Comparison of ENCODE assay signal across 10 cellular contexts in genomic region chr12:4293299-4293941, GRCh38. TPM values are rescaled to one million over a fixed set of nuclear protein-coding genes. Genes with fewer than 3 reads are reported as not detected.
DNase-seq lines count a peak whose midpoint lies in the region; ATAC-seq and TF ChIP-seq lines count a peak whose summit lies in the region.
"Had no signal": no experiment of that assay in that cellular context is flagged by ENCODE, and none has a peak within 500 bp of the region (broad histone marks: within the 10 kb centered on the region; RNA-seq: fewer than 3 reads in every experiment).

No MANE protein-coding gene starts in this region.

- H3K27ac Mint-ChIP-seq in H9: peak overlapping the region in 2 of 3 experiments; percentile 46 to 89; a peak in 3 of 7 replicates
- peak overlapping the region; percentile 94 for H3K27ac Mint-ChIP-seq in activated CD8-positive, alpha-beta T cell treated with anti-CD3 and anti-CD28 coated beads, Interleukin-2, amount 10 ng/mL, durations not matched to agents 7 days and 5 days
- H3K27ac Mint-ChIP-seq in endodermal cell: no peak overlapping the region

- H3K9me3 Mint-ChIP-seq in H9 (no peaks in the 10 kb centered on the region), endodermal cell (no peaks in the 10 kb centered on the region)
- no peaks in the 10 kb centered on the region for H3K9me3 Mint-ChIP-seq in activated CD8-positive, alpha-beta T cell treated with anti-CD3 and anti-CD28 coated beads, Interleukin-2, amount 10 ng/mL, durations not matched to agents 7 days and 5 days (ENCODE audit: insufficient read depth)

- H3K36me3 Mint-ChIP-seq in H9 (ENCODE audit: insufficient read depth in 1 of 3, low read depth in 3 of 3) (peaks cover 77 to 90% (median 79%) of the 10 kb centered on the region in 3 experiments), endodermal cell (ENCODE audit: low read depth) (peaks cover 86% of the 10 kb centered on the region)
- peaks cover 89% of the 10 kb centered on the region for H3K36me3 Mint-ChIP-seq in activated CD8-positive, alpha-beta T cell treated with anti-CD3 and anti-CD28 coated beads, Interleukin-2, amount 10 ng/mL, durations not matched to agents 7 days and 5 days (ENCODE audit: low read depth)

- no peak overlapping the region for H3K9ac ChIP-seq in H9 (ENCODE audit: extremely low read depth, insufficient read length, low read length)
- H3K9ac ChIP-seq in endodermal cell (ENCODE audit: extremely low read depth, low read length, poor library complexity, severe bottlenecking): no peak overlapping the region
- no peak overlapping the region for H3K9ac ChIP-seq in colonic mucosa (ENCODE audit: low read depth in 2 of 2, low read length in 2 of 2)
- H3K9ac ChIP-seq: SK-N-SH had no signal

- H4K91ac ChIP-seq in H9 (ENCODE audit: insufficient read length, low read depth, low read length): no peak overlapping the region

- no peak overlapping the region for H2BK120ac ChIP-seq in H9 (ENCODE audit: low read depth, low read length, poor library complexity, severe bottlenecking)

- H2BK15ac ChIP-seq in H9 (ENCODE audit: low read depth, low read length): no peak overlapping the region

- no peak overlapping the region for H2BK20ac ChIP-seq in H9 (ENCODE audit: low read depth, low read length, poor library complexity, severe bottlenecking)

- POLR2A ChIA-PET in activated CD8-positive, alpha-beta T cell treated with anti-CD3 and anti-CD28 coated beads, Interleukin-2, amount 10 ng/mL, durations not matched to agents 7 days and 5 days (lab: Charles Lee): interaction anchor here (0.8 to 2.3 kb wide), 6 partner anchors 10 to 389 kb away, joined by 3 to 10 read pairs (median 4); partner anchors contain the start of gene CCND2

- H3K4me1 Mint-ChIP-seq in H9: peaks cover 18 to 20% of the 10 kb centered on the region in 2 experiments
- peaks cover 77% of the 10 kb centered on the region for H3K4me1 Mint-ChIP-seq in activated CD8-positive, alpha-beta T cell treated with anti-CD3 and anti-CD28 coated beads, Interleukin-2, amount 10 ng/mL, durations not matched to agents 7 days and 5 days (ENCODE audit: low read depth)
- peaks cover 9% of the 10 kb centered on the region for H3K4me1 Mint-ChIP-seq in endodermal cell

- H3K4me1 ChIP-seq in H9 (ENCODE audit: insufficient read depth, low read length) (no peaks in the 10 kb centered on the region), endodermal cell (ENCODE audit: control insufficient read depth, insufficient read depth, low read length) (no peaks in the 10 kb centered on the region), colonic mucosa (no peaks in the 10 kb centered on the region)

- H4K20me1 ChIP-seq in H9 (ENCODE audit: control insufficient read depth, insufficient read depth, insufficient read length): no peaks in the 10 kb centered on the region

- no peak overlapping the region for H2BK12ac ChIP-seq in H9 (ENCODE audit: insufficient read length, low read depth, low read length)

- no peak overlapping the region for H2AFZ ChIP-seq in H9 (ENCODE audit: low read length)

- H3K27ac ChIP-seq in H9 (ENCODE audit: insufficient read length, low read depth, low read length): no peak overlapping the region
- peak overlapping the region; percentile 78 for H3K27ac ChIP-seq in endodermal cell (ENCODE audit: low read depth, low read length)
- no peak overlapping the region for H3K27ac ChIP-seq in colonic mucosa

- no peak overlapping the region for H3K56ac ChIP-seq in H9 (ENCODE audit: insufficient read length, low read depth, low read length)

- H4K8ac ChIP-seq in H9 (replicated peaks; ENCODE audit: insufficient read length, low read depth, low read length): no peak overlapping the region

- peak; percentile 76 for ATAC-seq in activated CD8-positive, alpha-beta T cell treated with anti-CD3 and anti-CD28 coated beads, Interleukin-2, amount 10 ng/mL, durations not matched to agents 7 days and 5 days
- no peak for ATAC-seq in sciatic nerve

- H3K4me3 ChIP-seq in endodermal cell (ENCODE audit: low read length): no peak overlapping the region
- H3K4me3 ChIP-seq in colonic mucosa: no peak overlapping the region

- H3K4me2 ChIP-seq in H9 (ENCODE audit: insufficient read depth, insufficient read length, low read length): no peak overlapping the region
- H3K4me2 ChIP-seq: SK-N-SH had no signal

- H3K4ac ChIP-seq in H9 (ENCODE audit: low read depth, low read length): no peak overlapping the region

- no peaks in the 10 kb centered on the region for H3K9me3 ChIP-seq in H9 (ENCODE audit: control insufficient read depth, low read depth, low read length)
- H3K9me3 ChIP-seq in endodermal cell (ENCODE audit: control insufficient read depth, low read length): no peaks in the 10 kb centered on the region
- H3K9me3 ChIP-seq in colonic mucosa: no peaks in the 10 kb centered on the region
- H3K9me3 ChIP-seq: SK-N-SH had no signal

- no peak overlapping the region for H3K23ac ChIP-seq in H9 (ENCODE audit: insufficient read length, low read depth, low read length)

- intact Hi-C loops in sciatic nerve (cut with DNase I) (no loop called here), colonic mucosa (cut with DNase I) (no loop called here)

- no peak for DNase-seq in H9
- peak; percentile 57 for DNase-seq in activated CD8-positive, alpha-beta T cell treated with anti-CD3 and anti-CD28 coated beads, Interleukin-2, amount 10 ng/mL, durations not matched to agents 7 days and 5 days
- no peak for DNase-seq in endodermal cell
- DNase-seq in sciatic nerve (ENCODE audit: low spot score): peak; percentile 12
- DNase-seq in EL: no peak
- DNase-seq in colonic mucosa: no peak
- no peak for DNase-seq in NOMO-1 treated with DMSO at 0.1 percent for 48 hours (lab: John Stamatoyannopoulos, UW; ENCODE audit: unreplicated experiment)
- no peak for DNase-seq in erythroblast (lab: John Stamatoyannopoulos, UW)
- DNase-seq: Calu3, SK-N-SH had no signal

- peaks cover 11% of the 10 kb centered on the region for H3K79me2 ChIP-seq in H9 (ENCODE audit: insufficient read depth, low read length)

- H3T11ph ChIP-seq in H9 (ENCODE audit: low read length): no peak overlapping the region

- no peak overlapping the region for H4K5ac ChIP-seq in H9 (ENCODE audit: insufficient read length, low read depth, low read length)

- H3K4me3 Mint-ChIP-seq in H9: no peak overlapping the region
- H3K4me3 Mint-ChIP-seq in activated CD8-positive, alpha-beta T cell treated with anti-CD3 and anti-CD28 coated beads, Interleukin-2, amount 10 ng/mL, durations not matched to agents 7 days and 5 days: peak overlapping the region; percentile 55
- no peak overlapping the region for H3K4me3 Mint-ChIP-seq in endodermal cell

- CTCF ChIA-PET in activated CD8-positive, alpha-beta T cell treated with anti-CD3 and anti-CD28 coated beads, Interleukin-2, amount 10 ng/mL, durations not matched to agents 7 days and 5 days (lab: Charles Lee): interaction anchor here (1.1 to 10.3 kb wide), 7 partner anchors 10 to 409 kb away, joined by 3 to 79 read pairs (median 5); no protein-coding TSS in a partner anchor

- H3K14ac ChIP-seq in H9 (ENCODE audit: insufficient read depth, low read length): no peak overlapping the region; the same call in 1 of the 2 replicates

- H3K18ac ChIP-seq in H9 (ENCODE audit: insufficient read length, low read depth, low read length): no peak overlapping the region

- H3K79me1 ChIP-seq in H9 (ENCODE audit: insufficient read depth, low read depth, low read length, poor library complexity, severe bottlenecking): peaks cover 6% of the 10 kb centered on the region

- no peak for TF ChIP-seq POLR2A in erythroblast (IDR thresholded peaks at IDR 0.05; ENCODE audit: low read length)

- WGBS in H9 (ENCODE audit: extremely low coverage, insufficient read length, low lambda C conversion rate): no CpG with 5 or more reads among the region's 14 CpGs
- 94% methylated on average over 9 to 14 of the region's 14 CpGs for WGBS in endodermal cell (ENCODE audit: insufficient coverage in 1 of 2, insufficient read length in 1 of 2), 2 experiments

- no peak overlapping the region for H2AK5ac ChIP-seq in H9 (ENCODE audit: insufficient read length, low read length)

- H3K27me3 Mint-ChIP-seq in H9 (ENCODE audit: low read depth) (no peaks in the 10 kb centered on the region), endodermal cell (ENCODE audit: insufficient read depth) (no peaks in the 10 kb centered on the region)
- no peaks in the 10 kb centered on the region for H3K27me3 Mint-ChIP-seq in activated CD8-positive, alpha-beta T cell treated with anti-CD3 and anti-CD28 coated beads, Interleukin-2, amount 10 ng/mL, durations not matched to agents 7 days and 5 days (ENCODE audit: low read depth)

- H2BK5ac ChIP-seq in H9 (ENCODE audit: insufficient read length, low read length): no peak overlapping the region

- no peaks in the 10 kb centered on the region for H3K23me2 ChIP-seq in H9 (ENCODE audit: insufficient read length, low read depth, low read length, poor library complexity, severe bottlenecking)

- H3K27me3 ChIP-seq in H9 (ENCODE audit: insufficient read depth, low read length): no peaks in the 10 kb centered on the region
- no peaks in the 10 kb centered on the region for H3K27me3 ChIP-seq in endodermal cell (ENCODE audit: control insufficient read depth, insufficient read depth, low read length, poor library complexity, severe bottlenecking)
- H3K27me3 ChIP-seq in colonic mucosa: no peaks in the 10 kb centered on the region

- H3K36me3 ChIP-seq in endodermal cell (ENCODE audit: control insufficient read depth, insufficient read depth, low read length) (peaks cover 56% of the 10 kb centered on the region), colonic mucosa (peaks cover 5% of the 10 kb centered on the region)

- TF ChIP-seq CTCF in H9 (conservative IDR thresholded peaks at IDR 0.05) (no peak), endodermal cell (conservative IDR thresholded peaks at IDR 0.05) (no peak), colonic mucosa (IDR thresholded peaks at IDR 0.05) (no peak)

RNA-seq across cellular contexts. Expression of gene CCND2, which starts 19.9 kb away (rescaled TPM):
- total RNA-seq in H9 (2021) (98.2 and 104 TPM in 2 replicates), endodermal cell (100 to 1,000 TPM; 286 to 362 TPM), sciatic nerve (130 TPM), colonic mucosa (100 to 1,000 TPM; 180 to 217 TPM)
- 100 to 1,000 TPM; 572 to 592 TPM for total RNA-seq in activated CD8-positive, alpha-beta T cell treated with anti-CD3 and anti-CD28 coated beads, Interleukin-2, amount 10 ng/mL, durations not matched to agents 7 days and 5 days
- 86.6 TPM for polyA plus RNA-seq in endodermal cell (2013, experiment 1 of 2)
- 81.3 TPM for polyA plus RNA-seq in endodermal cell (2013, experiment 2 of 2)
- polyA plus RNA-seq: SK-N-SH had no signal

RNA-seq across cellular contexts. Expression of gene TIGAR, which starts 27.6 kb away (rescaled TPM):
- total RNA-seq in H9 (2021) (23.4 and 27.5 TPM in 2 replicates), endodermal cell (10 to 100 TPM; 19.2 to 41.3 TPM), sciatic nerve (7.9 TPM), colonic mucosa (10 to 100 TPM; 14.1 to 17.7 TPM)
- 10 to 100 TPM; 14.7 to 15.8 TPM for total RNA-seq in activated CD8-positive, alpha-beta T cell treated with anti-CD3 and anti-CD28 coated beads, Interleukin-2, amount 10 ng/mL, durations not matched to agents 7 days and 5 days
- 7.7 TPM for polyA plus RNA-seq in endodermal cell (2013, experiment 1 of 2)
- 8.9 TPM for polyA plus RNA-seq in endodermal cell (2013, experiment 2 of 2)

Comparison
In these comparisons a context has a peak if more than half of its experiments do, and no peak if none do; other contexts are left out.
1. DNase-seq: peak in activated CD8-positive, alpha-beta T cell treated with anti-CD3 and anti-CD28 coated beads, Interleukin-2, amount 10 ng/mL, durations not matched to agents 7 days and 5 days (single experiment) and sciatic nerve (single experiment); none in H9 (single experiment), endodermal cell (single experiment), EL (single experiment), colonic mucosa (single experiment), NOMO-1 treated with DMSO at 0.1 percent for 48 hours (single experiment) and erythroblast (0 of 2).